In the genomic region with DNA sequence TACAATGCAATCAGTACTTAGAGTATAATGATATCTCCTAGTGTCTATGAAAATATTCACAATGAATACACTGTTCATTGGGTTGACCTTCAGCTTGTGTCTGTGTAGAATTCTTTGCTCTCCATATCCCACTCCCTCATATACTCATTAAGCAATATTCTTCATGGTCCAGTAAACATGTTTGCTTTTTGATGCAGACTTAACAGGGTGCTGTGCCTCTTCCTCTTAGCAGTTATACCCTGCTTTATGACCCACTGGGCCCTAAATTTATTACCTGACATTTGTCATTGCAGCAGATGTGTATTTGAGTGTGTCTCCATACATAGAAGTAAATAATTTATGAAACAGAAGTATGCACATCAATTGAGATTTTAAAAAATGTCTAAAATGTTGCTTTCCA, we compare ENCODE assay signal across 16 cellular contexts.
"Had no signal": no experiment of that assay in that cellular context is flagged by ENCODE, and none has a peak within 500 bp of the region (broad histone marks: within the 10 kb centered on the region; RNA-seq: fewer than 3 reads in every experiment).

No MANE protein-coding gene starts in this region.

- DNase-seq: activated CD4-positive, alpha-beta memory T cell treated with anti-CD3 and anti-CD28 coated beads for 36 hours; activated CD4-positive, alpha-beta T cell treated with anti-CD3 and anti-CD28 coated beads for 1 hour; activated effector memory CD4-positive, alpha-beta T cell treated with Interleukin-2 at 50 U/mL for 16 hours; activated T-cell treated with anti-CD3 and anti-CD28 coated beads, Interleukin-2, amount 50 U/mL, for 24 hours; adrenal gland; foreskin melanocyte; head of caudate nucleus; left cardiac atrium; naive B cell; pancreas; T-helper 9 cell had no signal

- ATAC-seq: left cardiac atrium; pancreas; stimulated activated effector memory CD8-positive, alpha-beta T cell treated with anti-CD3 and anti-CD28 coated beads, Interleukin-12 subunit alpha, Interleukin-12 subunit beta, amount 100 ng/mL, for 72 hours had no signal

- H3K4me3 Mint-ChIP-seq: activated CD4-positive, alpha-beta memory T cell treated with anti-CD3 and anti-CD28 coated beads for 36 hours; activated naive CD4-positive, alpha-beta T cell treated with anti-CD3 and anti-CD28 coated beads, Interleukin-2, amount 50 U/mL, for 24 hours; activated T-cell treated with anti-CD3 and anti-CD28 coated beads, Interleukin-2, amount 50 U/mL, for 24 hours; naive B cell; stimulated activated effector memory CD8-positive, alpha-beta T cell treated with anti-CD3 and anti-CD28 coated beads, Interleukin-12 subunit alpha, Interleukin-12 subunit beta, amount 100 ng/mL, for 72 hours had no signal

- H3K36me3 Mint-ChIP-seq: activated CD4-positive, alpha-beta memory T cell treated with anti-CD3 and anti-CD28 coated beads for 36 hours; activated naive CD4-positive, alpha-beta T cell treated with anti-CD3 and anti-CD28 coated beads, Interleukin-2, amount 50 U/mL, for 24 hours; naive B cell; stimulated activated effector memory CD8-positive, alpha-beta T cell treated with anti-CD3 and anti-CD28 coated beads, Interleukin-12 subunit alpha, Interleukin-12 subunit beta, amount 100 ng/mL, for 72 hours had no signal

- H3K27me3 Mint-ChIP-seq: activated CD4-positive, alpha-beta memory T cell treated with anti-CD3 and anti-CD28 coated beads for 36 hours; activated naive CD4-positive, alpha-beta T cell treated with anti-CD3 and anti-CD28 coated beads, Interleukin-2, amount 50 U/mL, for 24 hours; activated T-cell treated with anti-CD3 and anti-CD28 coated beads, Interleukin-2, amount 50 U/mL, for 24 hours; naive B cell had no signal

- H3K9me3 ChIP-seq: adrenal gland, pancreas, thoracic aorta had no signal

- H3K4me1 Mint-ChIP-seq: activated naive CD4-positive, alpha-beta T cell treated with anti-CD3 and anti-CD28 coated beads, Interleukin-2, amount 50 U/mL, for 24 hours; naive B cell; stimulated activated effector memory CD8-positive, alpha-beta T cell treated with anti-CD3 and anti-CD28 coated beads, Interleukin-12 subunit alpha, Interleukin-12 subunit beta, amount 100 ng/mL, for 72 hours had no signal

- H3K4me1 ChIP-seq: adrenal gland, pancreas had no signal

- H3K27ac ChIP-seq: adrenal gland, cardiac muscle cell, epithelial cell of prostate, pancreas, thoracic aorta had no signal

- H3K36me3 ChIP-seq: adrenal gland, cardiac muscle cell, pancreas, thoracic aorta had no signal

- H3K4me3 ChIP-seq: adrenal gland, cardiac muscle cell, pancreas, thoracic aorta had no signal

- H3K27me3 ChIP-seq: adrenal gland, cardiac muscle cell, pancreas had no signal
